26 cellular contexts compared by ENCODE assay signal in the genomic region with DNA sequence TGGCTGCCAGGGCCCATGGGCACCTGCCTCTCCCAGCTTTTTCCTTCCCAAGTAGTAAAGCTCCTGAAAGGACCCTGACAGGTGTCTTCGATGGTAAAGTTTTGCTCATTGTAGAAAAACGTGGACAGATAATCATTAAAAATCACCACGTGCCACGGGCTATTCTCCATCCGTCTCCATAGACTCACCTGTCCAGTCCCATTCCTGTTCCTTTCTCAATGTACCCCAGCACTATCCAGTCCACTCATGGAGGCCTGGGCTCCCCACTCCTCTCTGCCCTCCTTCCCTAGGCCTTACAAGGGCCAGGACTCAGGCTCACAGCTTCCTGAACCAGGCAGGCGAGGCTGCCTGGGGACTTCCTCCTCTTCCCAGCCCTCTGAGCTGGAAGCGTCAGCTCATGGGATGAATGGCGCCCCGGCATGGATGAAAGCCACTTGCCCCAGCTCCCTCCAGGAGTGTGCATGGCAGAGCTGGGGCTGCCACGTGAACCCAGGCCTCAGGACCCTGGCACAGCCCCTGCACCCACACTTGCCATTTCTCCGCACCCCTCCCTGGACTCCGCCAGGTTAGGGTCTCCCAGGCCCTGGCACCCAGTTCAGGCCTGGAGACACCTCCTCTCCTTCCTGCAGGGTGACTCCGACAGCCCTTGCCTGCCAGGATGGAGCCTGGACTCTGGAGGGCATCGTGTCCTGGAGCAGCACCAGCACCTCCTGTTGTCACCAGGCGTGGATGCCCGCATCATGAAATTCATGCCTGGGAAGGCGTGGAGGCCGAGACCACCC. TPM values are rescaled to one million over a fixed set of nuclear protein-coding genes. Genes with fewer than 3 reads are reported as not detected.
DNase-seq lines count a peak whose midpoint lies in the region; ATAC-seq and TF ChIP-seq lines count a peak whose summit lies in the region.
"Had no signal": no experiment of that assay in that cellular context is flagged by ENCODE, and none has a peak within 500 bp of the region (broad histone marks: within the 10 kb centered on the region; RNA-seq: fewer than 3 reads in every experiment).

No MANE protein-coding gene starts in this region.

- DNase-seq in DMS 273 (lab: John Stamatoyannopoulos, UW; ENCODE audit: unreplicated experiment) = peak; percentile 50
- no peak for DNase-seq in DMS 273 treated with DMSO at 0.1 percent for 48 hours (lab: John Stamatoyannopoulos, UW)
- peak; percentile 8 for DNase-seq in WERI-Rb-1
- DNase-seq in left lobe of liver (ENCODE audit: low spot score) = no peak
- DNase-seq in sciatic nerve (ENCODE audit: low spot score) = no peak
- DNase-seq in T-helper 17 cell = no peak
- DNase-seq in Ammon's horn (ENCODE audit: low spot score) = no peak
- DNase-seq: activated CD4-positive, alpha-beta T cell treated with anti-CD3 and anti-CD28 coated beads, Interleukin-2, amount 50 U/mL, for 48 hours; activated gamma-delta T cell treated with Interleukin-2 at 50 U/mL for 16 hours; activated T-cell treated with anti-CD3 and anti-CD28 coated beads for 4 hours; adrenal gland; dermis blood vessel endothelial cell; NCI-H1048; NCI-H1930; NCI-H345; spleen had no signal

- ATAC-seq in left lobe of liver (peak; percentile 5), sciatic nerve (peak; percentile 8), T-helper 17 cell (no peak), GM21717 (IDR thresholded peaks at IDR 0.05; ENCODE audit: unreplicated experiment) (no peak)
- ATAC-seq: foreskin keratinocyte had no signal

- H3K27me3 Mint-ChIP-seq in T-helper 17 cell = peaks cover 15% of the 10 kb centered on the region

- H3K27me3 ChIP-seq in WERI-Rb-1 (ENCODE audit: insufficient read depth, low read depth, severe bottlenecking) = no peaks in the 10 kb centered on the region
- H3K27me3 ChIP-seq: adrenal gland had no signal

- no peak overlapping the region for H3K4me3 Mint-ChIP-seq in T-helper 17 cell
- H3K4me3 Mint-ChIP-seq: B cell had no signal

- H3K4me3 ChIP-seq in WERI-Rb-1 (ENCODE audit: low read depth, low read length) = no peak overlapping the region
- H3K4me3 ChIP-seq: adrenal gland, PC-9, spleen had no signal

- H3K27ac ChIP-seq in WERI-Rb-1 = no peak overlapping the region
- H3K27ac ChIP-seq: 22Rv1, adrenal gland, epithelial cell of prostate, foreskin keratinocyte, PC-9, spleen had no signal

- no peak overlapping the region for H3K27ac Mint-ChIP-seq in T-helper 17 cell
- H3K27ac Mint-ChIP-seq: B cell had no signal

- no peaks in the 10 kb centered on the region for H3K4me1 Mint-ChIP-seq in T-helper 17 cell
- H3K4me1 Mint-ChIP-seq: B cell had no signal

- peaks cover 2% of the 10 kb centered on the region for H3K36me3 Mint-ChIP-seq in T-helper 17 cell (ENCODE audit: low read depth)

- no peaks in the 10 kb centered on the region for H3K9me3 ChIP-seq in WERI-Rb-1 (ENCODE audit: severe bottlenecking)
- no peaks in the 10 kb centered on the region for H3K9me3 ChIP-seq in T-helper 17 cell (ENCODE audit: control insufficient read depth, low read length, poor library complexity, severe bottlenecking)
- H3K9me3 ChIP-seq: adrenal gland, spleen had no signal

- intact Hi-C loops in sciatic nerve (cut with DNase I) = no loop called here

- peaks cover 25% of the 10 kb centered on the region for H3K36me3 ChIP-seq in WERI-Rb-1

- TF ChIP-seq CTCF in WERI-Rb-1 (IDR thresholded peaks at IDR 0.05; ENCODE audit: low read depth, low read length) = no peak

RNA-seq across cellular contexts. Expression of a gene that starts 8.8 kb away (rescaled TPM):
- total RNA-seq in left lobe of liver (9.7 TPM), sciatic nerve (2.7 TPM), T-helper 17 cell (not detected)
- total RNA-seq: B cell; cardiac septum; dermis blood vessel endothelial cell; foreskin keratinocyte; kidney epithelial cell; PC-9; SK-MEL-5; T-helper 2 cell treated with Interferon-gamma antibody and Interleukin-4, amounts not matched to agents 100 ng/mL and 5 ng/mL, for 36 hours had no signal

RNA-seq across cellular contexts. Expression of a gene that starts 20.6 kb away (rescaled TPM):
- total RNA-seq in left lobe of liver (12.7 TPM), sciatic nerve (7.3 TPM), T-helper 17 cell (not detected)
- total RNA-seq: B cell; cardiac septum; dermis blood vessel endothelial cell; foreskin keratinocyte; kidney epithelial cell; PC-9; SK-MEL-5; T-helper 2 cell treated with Interferon-gamma antibody and Interleukin-4, amounts not matched to agents 100 ng/mL and 5 ng/mL, for 36 hours had no signal

RNA-seq across cellular contexts. Expression of a gene that starts 23.9 kb away (rescaled TPM):
- 39.2 TPM for total RNA-seq in left lobe of liver
- total RNA-seq in sciatic nerve = 71.7 TPM
- under 1 TPM in 1 of 2 donors, not detected in 1; 0.50 TPM for total RNA-seq in T-helper 17 cell
- total RNA-seq: B cell; T-helper 2 cell treated with Interferon-gamma antibody and Interleukin-4, amounts not matched to agents 100 ng/mL and 5 ng/mL, for 36 hours had no signal

Comparison
In these comparisons a context has a peak if more than half of its experiments do, and no peak if none do; other contexts are left out.
1. DNase-seq: peak in DMS 273 (single experiment) and WERI-Rb-1 (single experiment); none in DMS 273 treated with DMSO at 0.1 percent for 48 hours (single experiment), left lobe of liver (single experiment), sciatic nerve (single experiment), T-helper 17 cell (0 of 3) and Ammon's horn (single experiment).
2. ATAC-seq: peak in left lobe of liver (single experiment) and sciatic nerve (single experiment); none in T-helper 17 cell (single experiment) and GM21717 (single experiment).
3. RNA of a gene that starts 23.9 kb away (total RNA-seq): 71.7 TPM in sciatic nerve (single experiment) and 39.2 TPM in left lobe of liver (single experiment); 0.50 TPM in T-helper 17 cell; every median in the first group is over 10 times any median in the second.